In the genomic region with DNA sequence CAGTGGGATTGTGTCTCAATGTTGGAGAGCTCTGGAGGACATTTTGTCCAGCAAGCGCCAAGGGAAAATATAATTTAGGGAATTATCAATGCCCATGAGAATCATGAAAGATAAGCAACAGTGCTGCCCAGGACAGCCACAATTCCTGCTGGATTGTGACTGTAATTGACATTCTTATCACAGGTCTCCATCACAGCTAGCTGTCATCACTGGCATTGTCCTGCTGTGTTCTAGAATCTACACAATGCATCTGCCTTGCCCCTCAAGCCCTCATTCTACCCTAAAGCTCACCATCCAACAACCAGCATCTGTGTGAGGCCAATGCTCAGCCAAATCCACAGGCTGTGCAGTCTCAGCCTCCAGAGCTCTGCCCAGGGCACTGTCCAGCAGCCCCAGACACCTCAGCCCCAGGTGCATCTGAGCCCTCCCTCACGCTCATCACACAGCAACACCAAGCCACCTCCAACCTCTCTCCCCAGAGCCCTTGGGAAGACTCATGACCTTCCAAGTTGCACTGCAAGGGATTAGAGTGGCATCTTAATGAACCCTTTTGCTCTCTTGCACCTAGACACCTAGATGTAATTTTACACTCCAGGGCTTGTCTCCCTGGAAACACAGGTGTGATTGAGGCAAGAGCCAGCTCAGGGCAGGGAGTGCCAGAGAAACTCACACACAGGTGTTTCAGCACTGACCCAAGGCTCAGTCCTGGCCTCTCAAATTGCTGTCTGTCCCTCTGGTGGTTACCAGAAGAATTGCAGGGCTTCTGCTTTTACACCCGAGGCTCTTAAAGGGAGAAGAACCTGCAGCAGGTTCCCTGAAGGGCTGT, we compare ENCODE assay signal across 8 cellular contexts.
DNase-seq lines count a peak whose midpoint lies in the region; ATAC-seq and TF ChIP-seq lines count a peak whose summit lies in the region.

No MANE protein-coding gene starts in this region.

- H3K4me3 Mint-ChIP-seq in activated naive CD8-positive, alpha-beta T cell treated with anti-CD3 and anti-CD28 coated beads for 36 hours = no peak overlapping the region

- H3K9me3 ChIP-seq in left ventricle myocardium inferior (replicated peaks) = no peaks in the 10 kb centered on the region

- H3K27ac Mint-ChIP-seq in activated naive CD8-positive, alpha-beta T cell treated with anti-CD3 and anti-CD28 coated beads for 36 hours = no peak overlapping the region

- H3K9me3 Mint-ChIP-seq in activated naive CD8-positive, alpha-beta T cell treated with anti-CD3 and anti-CD28 coated beads for 36 hours = no peaks in the 10 kb centered on the region

- intact Hi-C loops in left ventricle myocardium inferior (cut with micrococcal nuclease) = no loop called here

- TF ChIP-seq CTCF in GM12872 (IDR thresholded peaks at IDR 0.05; ENCODE audit: insufficient read depth, low read depth, low read length) (peak; percentile 93), left ventricle myocardium inferior (IDR thresholded peaks at IDR 0.05; ENCODE audit: borderline replicate concordance) (peak; percentile 90), retinal pigment epithelial cell (conservative IDR thresholded peaks at IDR 0.05; ENCODE audit: low read depth, low read length) (peak; percentile 91)

- no peaks in the 10 kb centered on the region for H3K36me3 Mint-ChIP-seq in activated naive CD8-positive, alpha-beta T cell treated with anti-CD3 and anti-CD28 coated beads for 36 hours

- no peaks in the 10 kb centered on the region for H3K36me3 ChIP-seq in left ventricle myocardium inferior

- H3K4me1 ChIP-seq in left ventricle myocardium inferior = no peaks in the 10 kb centered on the region

- peaks cover 92% of the 10 kb centered on the region for H3K27me3 ChIP-seq in left ventricle myocardium inferior (ENCODE audit: low read depth)

- H3K4me1 Mint-ChIP-seq in activated naive CD8-positive, alpha-beta T cell treated with anti-CD3 and anti-CD28 coated beads for 36 hours = no peaks in the 10 kb centered on the region

- peak; percentile 54 for ATAC-seq in HG03442 (IDR thresholded peaks at IDR 0.05; ENCODE audit: unreplicated experiment)
- ATAC-seq in GM19023 (IDR thresholded peaks at IDR 0.05; ENCODE audit: unreplicated experiment) = no peak

- peak; percentile 67 for DNase-seq in AG08396 (ENCODE audit: low spot score)
- peak; percentile 53 for DNase-seq in NCI-H748 treated with DMSO at 0.1 percent for 48 hours (lab: John Stamatoyannopoulos, UW)
- peak; percentile 19 for DNase-seq in activated naive CD8-positive, alpha-beta T cell treated with anti-CD3 and anti-CD28 coated beads for 36 hours
- no peak for DNase-seq in left ventricle myocardium inferior
- DNase-seq in retinal pigment epithelial cell (ENCODE audit: low read depth) = no peak

- no peak overlapping the region for H3K4me3 ChIP-seq in left ventricle myocardium inferior
- H3K4me3 ChIP-seq in retinal pigment epithelial cell (ENCODE audit: low read length) = no peak overlapping the region

- H3K27me3 Mint-ChIP-seq in activated naive CD8-positive, alpha-beta T cell treated with anti-CD3 and anti-CD28 coated beads for 36 hours = peaks cover 94% of the 10 kb centered on the region

- H3K27ac ChIP-seq in left ventricle myocardium inferior (replicated peaks) = no peak overlapping the region

Comparison
In these comparisons a context has a peak if more than half of its experiments do, and no peak if none do; other contexts are left out.
1. DNase-seq: peak in AG08396 (single experiment), NCI-H748 treated with DMSO at 0.1 percent for 48 hours (single experiment) and activated naive CD8-positive, alpha-beta T cell treated with anti-CD3 and anti-CD28 coated beads for 36 hours (single experiment); none in left ventricle myocardium inferior (single experiment) and retinal pigment epithelial cell (single experiment).
2. Peak in every context shown above with its lines, with median percentiles within 50 percentile points of each other: CTCF ChIP-seq.